ENCODE assay signal across 28 cellular contexts in the genomic region with DNA sequence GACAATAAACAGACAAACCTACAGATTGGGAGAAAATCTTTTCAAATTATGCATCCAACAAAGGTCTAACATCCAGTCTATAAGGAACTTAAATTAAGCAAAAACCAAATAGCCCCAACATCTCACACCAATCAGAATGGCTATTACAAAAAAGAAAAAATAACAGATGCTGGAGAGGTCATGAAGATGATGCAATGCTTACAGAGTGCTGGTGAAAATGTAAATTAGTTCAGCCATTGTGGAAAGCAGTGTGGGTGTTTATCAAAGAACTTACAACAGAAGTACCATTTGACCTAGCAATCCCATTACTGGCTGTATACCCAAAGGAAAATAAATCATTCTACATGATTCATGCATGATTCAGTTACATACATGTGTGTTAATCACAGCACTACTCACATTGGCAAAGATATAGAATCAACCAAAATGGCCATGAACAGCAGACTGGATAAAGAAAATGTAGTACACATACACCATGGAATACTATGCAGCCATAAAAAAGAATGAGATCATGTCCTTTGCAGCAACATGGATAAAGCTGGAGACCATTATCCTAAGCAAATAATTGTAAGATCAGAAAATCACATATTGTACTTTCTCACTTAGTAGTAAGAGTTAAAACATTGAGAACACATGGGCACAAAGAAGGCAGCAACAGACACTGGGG.
"Had no signal": no experiment of that assay in that cellular context is flagged by ENCODE, and none has a peak within 500 bp of the region (broad histone marks: within the 10 kb centered on the region; RNA-seq: fewer than 3 reads in every experiment).

No MANE protein-coding gene starts in this region.

- ATAC-seq: esophagus mucosa; gastrocnemius medialis; heart right ventricle; left cardiac atrium; left lung; left ventricle myocardium superior; lower lobe of right lung; mucosa of descending colon; naive thymus-derived CD8-positive, alpha-beta T cell had no signal

- H3K27ac ChIP-seq: coronary artery, dorsolateral prefrontal cortex, epithelial cell of prostate, esophagus squamous epithelium, gastrocnemius medialis, heart right ventricle, left lung, lower lobe of right lung had no signal

- H3K4me1 Mint-ChIP-seq: mesothelial cell of epicardium; naive B cell; naive thymus-derived CD8-positive, alpha-beta T cell had no signal

- FAIRE-seq: endothelial cell of umbilical vein, islet of Langerhans, keratinocyte had no signal

- H3K36me3 Mint-ChIP-seq: mesothelial cell of epicardium had no signal

- H3K4me3 Mint-ChIP-seq: mesothelial cell of epicardium; naive B cell; naive thymus-derived CD8-positive, alpha-beta T cell had no signal

- H3K4me3 ChIP-seq: coronary artery, dorsolateral prefrontal cortex, esophagus squamous epithelium, gastrocnemius medialis, heart right ventricle, left lung, lower lobe of right lung, mucosa of descending colon had no signal

- H3K4me1 ChIP-seq: esophagus squamous epithelium, gastrocnemius medialis, heart right ventricle, left lung, lower lobe of right lung had no signal

- DNase-seq: dermis blood vessel endothelial cell; dorsolateral prefrontal cortex; effector CD4-positive, alpha-beta T cell; effector memory CD4-positive, alpha-beta T cell; erythroblast; esophagus squamous epithelium; foreskin fibroblast; foreskin melanocyte; gastrocnemius medialis; glutamatergic neuron; head of caudate nucleus; heart right ventricle; hippocampal formation; left cardiac atrium; left lung; left ventricle myocardium superior; lower lobe of right lung; mesenchymal stem cell; mucosa of descending colon; naive B cell; naive thymus-derived CD8-positive, alpha-beta T cell had no signal

- H3K27me3 ChIP-seq: esophagus squamous epithelium, gastrocnemius medialis had no signal

- H3K9me3 ChIP-seq: esophagus squamous epithelium, gastrocnemius medialis, lower lobe of right lung had no signal

- H3K36me3 ChIP-seq: esophagus squamous epithelium, gastrocnemius medialis, heart right ventricle, left lung, lower lobe of right lung had no signal

- H3K27ac Mint-ChIP-seq: mesothelial cell of epicardium; naive thymus-derived CD8-positive, alpha-beta T cell had no signal
